ENCODE assay signal across 8 cellular contexts in the genomic region with DNA sequence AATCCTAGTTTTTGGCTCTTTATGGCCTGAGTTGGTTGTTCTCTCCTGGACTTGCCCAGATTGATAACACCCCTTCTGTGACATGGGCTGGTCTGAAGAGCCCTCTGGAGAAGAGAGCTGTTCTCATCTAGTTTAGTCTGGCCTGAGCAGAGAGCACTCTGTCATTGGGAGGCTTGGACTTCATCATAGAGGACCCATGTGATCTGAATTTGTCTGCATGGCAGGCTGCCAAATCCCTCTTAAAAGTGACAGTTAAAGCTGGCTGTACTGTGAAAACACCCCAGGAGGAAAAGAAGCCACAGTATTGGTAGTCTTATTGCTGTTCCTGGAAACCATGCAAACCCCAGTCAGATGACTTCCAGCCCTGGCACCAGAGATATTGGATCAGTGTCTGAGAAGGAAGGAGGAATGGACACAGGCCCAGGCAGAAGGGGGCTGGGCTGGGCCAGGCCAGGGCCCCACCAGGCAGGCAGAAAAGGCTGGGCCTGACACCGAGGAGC. TPM values are rescaled to one million over a fixed set of nuclear protein-coding genes. Genes with fewer than 3 reads are reported as not detected.
DNase-seq lines count a peak whose midpoint lies in the region; ATAC-seq and TF ChIP-seq lines count a peak whose summit lies in the region.

No MANE protein-coding gene starts in this region.

- POLR2A ChIA-PET in CD8-positive, alpha-beta T cell (lab: Charles Lee), result no interaction called here

- no peak for TF ChIP-seq CTCF in HFF-Myc (IDR thresholded peaks at IDR 0.05; ENCODE audit: low read depth, low read length, missing control alignments)
- no peak for TF ChIP-seq CTCF in CD8-positive, alpha-beta T cell (IDR thresholded peaks at IDR 0.05)

- H3K4me3 ChIP-seq in HFF-Myc (replicated peaks; ENCODE audit: low read depth, low read length), result no peak overlapping the region
- no peak overlapping the region for H3K4me3 ChIP-seq in CD8-positive, alpha-beta T cell (ENCODE audit: low read depth, low read length)

- H3K27ac ChIP-seq in cingulate gyrus (ENCODE audit: low read depth, low read length), result peak overlapping the region; percentile 39
- no peak overlapping the region for H3K27ac ChIP-seq in CD8-positive, alpha-beta T cell (ENCODE audit: low read depth, low read length)

- H3K27me3 ChIP-seq in CD8-positive, alpha-beta T cell (ENCODE audit: insufficient read depth, low read length), result no peaks in the 10 kb centered on the region

- H3K4me1 Mint-ChIP-seq in CD8-positive, alpha-beta T cell (ENCODE audit: low read depth), result peaks cover 24% of the 10 kb centered on the region

- DNase-seq in HFF-Myc (ENCODE audit: extremely low read depth, low read depth), result peak; percentile 32
- DNase-seq in NCI-H446 treated with DMSO at 0.1 percent for 48 hours (lab: John Stamatoyannopoulos, UW), result peak; percentile 1
- DNase-seq in medulla oblongata (ENCODE audit: extremely low spot score), result peak; percentile 97
- no peak for DNase-seq in CD8-positive, alpha-beta T cell

- ATAC-seq in CD8-positive, alpha-beta T cell, result no peak
- ATAC-seq in HG03565 (IDR thresholded peaks at IDR 0.05; ENCODE audit: unreplicated experiment) (no peak), HG03196 (IDR thresholded peaks at IDR 0.05; ENCODE audit: unreplicated experiment) (no peak), HG03442 (IDR thresholded peaks at IDR 0.05; ENCODE audit: unreplicated experiment) (no peak)

- intact Hi-C loops in CD8-positive, alpha-beta T cell (cut with DNase I, micrococcal nuclease), result loop anchor here in 1 of 2 experiments (5.0 kb wide), 1 partner anchor 1011 kb away; a partner anchor contains a TSS

- H3K27ac Mint-ChIP-seq in CD8-positive, alpha-beta T cell, result no peak overlapping the region

- H3K4me3 Mint-ChIP-seq in CD8-positive, alpha-beta T cell, result no peak overlapping the region

- H3K36me3 ChIP-seq in CD8-positive, alpha-beta T cell (ENCODE audit: insufficient read depth, low read length), result no peaks in the 10 kb centered on the region

- H3K27me3 Mint-ChIP-seq in CD8-positive, alpha-beta T cell (ENCODE audit: low read depth), result no peaks in the 10 kb centered on the region

- H3K4me1 ChIP-seq in CD8-positive, alpha-beta T cell (ENCODE audit: insufficient read depth, low read length), result peaks cover 19% of the 10 kb centered on the region

- CTCF ChIA-PET in CD8-positive, alpha-beta T cell (lab: Charles Lee), result no interaction called here

- H3K9me3 ChIP-seq in CD8-positive, alpha-beta T cell (ENCODE audit: low read length), result no peaks in the 10 kb centered on the region

- H3K9me3 Mint-ChIP-seq in CD8-positive, alpha-beta T cell, result no peaks in the 10 kb centered on the region

- H3K36me3 Mint-ChIP-seq in CD8-positive, alpha-beta T cell, result no peaks in the 10 kb centered on the region

RNA-seq across cellular contexts. Expression of a gene that starts 3.7 kb away (rescaled TPM):
- total RNA-seq in CD8-positive, alpha-beta T cell, result under 1 TPM; 0.11 to 0.43 TPM

RNA-seq across cellular contexts. Expression of a gene that starts 5.6 kb away (rescaled TPM):
- not detected for total RNA-seq in CD8-positive, alpha-beta T cell

RNA-seq across cellular contexts. Expression of a gene that starts 33.0 kb away (rescaled TPM):
- total RNA-seq in CD8-positive, alpha-beta T cell, result 10 to 100 TPM; 10.2 to 11.0 TPM

RNA-seq across cellular contexts. Expression of a gene that starts 40.6 kb away (rescaled TPM):
- not detected for total RNA-seq in CD8-positive, alpha-beta T cell

RNA-seq across cellular contexts. Expression of a gene that starts 57.3 kb away (rescaled TPM):
- 10 to 100 TPM; 11.2 to 11.5 TPM for total RNA-seq in CD8-positive, alpha-beta T cell

Comparison
In these comparisons a context has a peak if more than half of its experiments do, and no peak if none do; other contexts are left out.
1. DNase-seq: peak in HFF-Myc (single experiment), NCI-H446 treated with DMSO at 0.1 percent for 48 hours (single experiment) and medulla oblongata (single experiment); none in CD8-positive, alpha-beta T cell (0 of 7).